24 cellular contexts compared by ENCODE assay signal in genomic region chr1:168089979-168090337, GRCh38. TPM values are rescaled to one million over a fixed set of nuclear protein-coding genes. Genes with fewer than 3 reads are reported as not detected.
DNase-seq lines count a peak whose midpoint lies in the region; ATAC-seq, FAIRE-seq and TF ChIP-seq lines count a peak whose summit lies in the region.
"Had no signal": no experiment of that assay in that cellular context is flagged by ENCODE, and none has a peak within 500 bp of the region (broad histone marks: within the 10 kb centered on the region; RNA-seq: fewer than 3 reads in every experiment).

No MANE protein-coding gene starts in this region.

- H3K9me3 ChIP-seq in HepG2 (ENCODE audit: low read length) = no peaks in the 10 kb centered on the region
- no peaks in the 10 kb centered on the region for H3K9me3 ChIP-seq in right lobe of liver
- no peaks in the 10 kb centered on the region for H3K9me3 ChIP-seq in transverse colon
- H3K9me3 ChIP-seq in endodermal cell (ENCODE audit: control insufficient read depth, low read length) = no peaks in the 10 kb centered on the region
- H3K9me3 ChIP-seq: BE2C; BLaER1 treated with 17β-estradiol and CSF1 and Interleukin-3, amounts not matched to agents 10 nM and 100 nM had no signal

- H4K20me1 ChIP-seq in HepG2 (ENCODE audit: insufficient read depth, low read length) = no peaks in the 10 kb centered on the region
- H4K20me1 ChIP-seq: BLaER1 treated with 17β-estradiol and CSF1 and Interleukin-3, amounts not matched to agents 10 nM and 100 nM had no signal

- no peak overlapping the region for H3K4me3 ChIP-seq in HepG2 (replicated peaks in 1 of 3; ENCODE audit: insufficient read depth in 1 of 3, low read depth in 2 of 3, low read length in 3 of 3)
- H3K4me3 ChIP-seq in right lobe of liver = no peak overlapping the region
- H3K4me3 ChIP-seq in transverse colon = no peak overlapping the region
- no peak overlapping the region for H3K4me3 ChIP-seq in endodermal cell (ENCODE audit: low read length)
- H3K4me3 ChIP-seq: BLaER1 treated with 17β-estradiol and CSF1 and Interleukin-3, amounts not matched to agents 10 nM and 100 nM; GM23248 had no signal

- BruUV-seq in HepG2 (replicated peaks; lab: Mats Ljungman, UMichigan) = no TSS peak

- POLR2A ChIA-PET in HepG2 (lab: Yijun Ruan, JAX) = no interaction called here

- no peak for FAIRE-seq in HepG2 (lab: Jason Lieb, UNC)
- FAIRE-seq: A204.1, D721Med, GM12891 had no signal

- in situ Hi-C loops in HepG2 (cut with HindIII; ENCODE audit: extremely low pct_ligation_motif_present, low pct_unique_long_range_greater_than_20kb) = loop anchor here (5.0 kb wide), 1 partner anchor 232 kb away; no protein-coding TSS in a partner anchor
- in situ Hi-C loops in transverse colon (cut with MboI; ENCODE audit: low pct_ligation_motif_present in 1 of 4, low pct_unique_long_range_greater_than_20kb in 1 of 4, low sequenced_read_pairs in 3 of 4) = no loop called here

- no peak overlapping the region for H3K9ac ChIP-seq in HepG2 (ENCODE audit: insufficient read depth, low read depth, low read length)
- no peak overlapping the region for H3K9ac ChIP-seq in endodermal cell (ENCODE audit: extremely low read depth, low read length, poor library complexity, severe bottlenecking)
- H3K9ac ChIP-seq: BLaER1 treated with 17β-estradiol and CSF1 and Interleukin-3, amounts not matched to agents 10 nM and 100 nM; GM23248 had no signal

- TF ChIP-seq EP300 in HepG2 (IDR thresholded peaks at IDR 0.05; ENCODE audit: low read depth in 2 of 2, low read length in 2 of 2) (no peak), HepG2 (CRISPR knock-in tag; IDR thresholded peaks at IDR 0.05; ENCODE audit: borderline replicate concordance) (no peak), transverse colon (IDR thresholded peaks at IDR 0.05; ENCODE audit: low read depth) (no peak)

- H3K27me3 ChIP-seq in HepG2 (ENCODE audit: control insufficient read depth in 1 of 2, insufficient read depth in 2 of 2, low read length in 2 of 2) (0 out of 5 replicates have a peak, but pooled peaks cover 2% of the 10 kb centered on the region in 2 experiments), right lobe of liver (no peaks in the 10 kb centered on the region), transverse colon (no peaks in the 10 kb centered on the region), endodermal cell (ENCODE audit: control insufficient read depth, insufficient read depth, low read length, poor library complexity, severe bottlenecking) (no peaks in the 10 kb centered on the region)
- H3K27me3 ChIP-seq: BE2C; BLaER1 treated with 17β-estradiol and CSF1 and Interleukin-3, amounts not matched to agents 10 nM and 100 nM had no signal

- CTCF ChIA-PET in HepG2 (lab: Yijun Ruan, JAX; ENCODE audit: low intra/inter-chr PET ratio, low total read pairs) = no interaction called here

- H2AFZ ChIP-seq in HepG2 (ENCODE audit: low read length) = no peak overlapping the region
- H2AFZ ChIP-seq: GM23248 had no signal

- H3K79me2 ChIP-seq in HepG2 (ENCODE audit: insufficient read depth, low read length) = no peaks in the 10 kb centered on the region

- H3K4me1 ChIP-seq in HepG2 (ENCODE audit: insufficient read depth, low read length) = no peaks in the 10 kb centered on the region
- H3K4me1 ChIP-seq in right lobe of liver = peaks cover 0 to under 1% (median 0%) of the 10 kb centered on the region in 4 donors
- peaks cover 12 to 56% (median 33%) of the 10 kb centered on the region in 4 donors for H3K4me1 ChIP-seq in transverse colon
- H3K4me1 ChIP-seq in endodermal cell (ENCODE audit: control insufficient read depth, insufficient read depth, low read length) = peaks cover 28% of the 10 kb centered on the region
- H3K4me1 ChIP-seq: BE2C had no signal

- TF ChIP-seq RAD21 in HepG2 (CRISPR knock-in tag; IDR thresholded peaks at IDR 0.05) = no peak

- DNase-seq in HepG2 (ENCODE audit: low spot score) (no peak), right lobe of liver (no peak), endothelial cell (ENCODE audit: low spot score) (no peak), transverse colon (no peak), NCI-H774 (lab: John Stamatoyannopoulos, UW) (no peak), endodermal cell (no peak)
- DNase-seq in activated CD8-positive, alpha-beta memory T cell treated with anti-CD3 and anti-CD28 coated beads for 24 hours = no peak
- DNase-seq: AML-193; BE2C; CD4-positive, alpha-beta T cell; CD8-positive, alpha-beta memory T cell; DMS 273 treated with DMSO at 0.1 percent for 48 hours; DMS79; EL; GDM1; GM23248; H9 had no signal

- TF ChIP-seq POLR2A in HepG2 (IDR thresholded peaks at IDR 0.05; ENCODE audit: insufficient read depth in 1 of 2, low read depth in 2 of 2, low read length in 2 of 2) (no peak), right lobe of liver (IDR thresholded peaks at IDR 0.05) (no peak), transverse colon (IDR thresholded peaks at IDR 0.05) (no peak)

- no peak for ATAC-seq in HepG2
- no peak for ATAC-seq in right lobe of liver
- ATAC-seq: HCT116 had no signal

- no peak overlapping the region for H3K4me2 ChIP-seq in HepG2 (ENCODE audit: low read depth, low read length)
- H3K4me2 ChIP-seq: BLaER1 treated with 17β-estradiol and CSF1 and Interleukin-3, amounts not matched to agents 10 nM and 100 nM had no signal

- H3K4me3 Mint-ChIP-seq in endothelial cell (ENCODE audit: unreplicated experiment) = peak overlapping the region; percentile 42
- no peak overlapping the region for H3K4me3 Mint-ChIP-seq in endodermal cell
- H3K4me3 Mint-ChIP-seq: CD14-positive monocyte; CD4-positive, alpha-beta T cell; CD8-positive, alpha-beta memory T cell; H9 had no signal

- peak overlapping the region; percentile 30 for H3K27ac Mint-ChIP-seq in endothelial cell (ENCODE audit: unreplicated experiment)
- H3K27ac Mint-ChIP-seq in endodermal cell = no peak overlapping the region
- H3K27ac Mint-ChIP-seq: CD14-positive monocyte; CD4-positive, alpha-beta T cell; CD8-positive, alpha-beta memory T cell had no signal

- H3K9me3 Mint-ChIP-seq in endothelial cell (ENCODE audit: unreplicated experiment) = no peaks in the 10 kb centered on the region
- H3K9me3 Mint-ChIP-seq in endodermal cell = no peaks in the 10 kb centered on the region
- H3K9me3 Mint-ChIP-seq: CD4-positive, alpha-beta T cell; CD8-positive, alpha-beta memory T cell; H9 had no signal

- H3K27me3 Mint-ChIP-seq in endothelial cell (ENCODE audit: unreplicated experiment) (peaks cover 4% of the 10 kb centered on the region), endodermal cell (ENCODE audit: insufficient read depth) (no peaks in the 10 kb centered on the region)
- H3K27me3 Mint-ChIP-seq: CD4-positive, alpha-beta T cell had no signal

- peaks cover 4% of the 10 kb centered on the region for H3K4me1 Mint-ChIP-seq in endothelial cell (ENCODE audit: unreplicated experiment)
- H3K4me1 Mint-ChIP-seq in endodermal cell = peaks cover 26% of the 10 kb centered on the region
- H3K4me1 Mint-ChIP-seq: CD8-positive, alpha-beta memory T cell had no signal

- H3K36me3 ChIP-seq in HepG2 (replicated peaks in 1 of 2; ENCODE audit: control insufficient read depth in 1 of 2, insufficient read depth in 2 of 2, low read length in 2 of 2) = no peaks in the 10 kb centered on the region
- H3K36me3 ChIP-seq in right lobe of liver = no peaks in the 10 kb centered on the region
- no peaks in the 10 kb centered on the region for H3K36me3 ChIP-seq in transverse colon
- H3K36me3 ChIP-seq in endodermal cell (ENCODE audit: control insufficient read depth, insufficient read depth, low read length) = peaks cover 71% of the 10 kb centered on the region
- H3K36me3 ChIP-seq: BE2C; BLaER1 treated with 17β-estradiol and CSF1 and Interleukin-3, amounts not matched to agents 10 nM and 100 nM had no signal

- WGBS in HepG2 (ENCODE audit: low lambda C conversion rate) = 97% methylated on average over 2 of the region's 2 CpGs
- 85% methylated on average over 2 of the region's 2 CpGs for WGBS in right lobe of liver (ENCODE audit: insufficient coverage, low coverage, low lambda C conversion rate, missing lambda C conversion rate)
- WGBS in transverse colon (ENCODE audit: low coverage in 1 of 2), 2 donors = 95 to 100% methylated on average over 1 to 2 of the region's 2 CpGs
- WGBS in endodermal cell (ENCODE audit: insufficient coverage in 1 of 2, insufficient read length in 1 of 2), 2 experiments = 93 to 100% methylated on average over 2 of the region's 2 CpGs

- H3K36me3 Mint-ChIP-seq in endothelial cell (ENCODE audit: low read depth, unreplicated experiment) = peaks cover 38% of the 10 kb centered on the region
- H3K36me3 Mint-ChIP-seq in endodermal cell (ENCODE audit: low read depth) = peaks cover 37% of the 10 kb centered on the region
- H3K36me3 Mint-ChIP-seq: CD14-positive monocyte; CD8-positive, alpha-beta memory T cell had no signal

- no peak for TF ChIP-seq CTCF in HepG2 (CRISPR knock-in tag; IDR thresholded peaks at IDR 0.05)
- TF ChIP-seq CTCF in right lobe of liver (IDR thresholded peaks at IDR 0.05) = no peak
- no peak for TF ChIP-seq CTCF in endothelial cell (IDR thresholded peaks at IDR 0.05; ENCODE audit: unreplicated experiment)
- no peak for TF ChIP-seq CTCF in transverse colon (IDR thresholded peaks at IDR 0.05)
- no peak for TF ChIP-seq CTCF in endodermal cell (conservative IDR thresholded peaks at IDR 0.05)

- intact Hi-C loops in HepG2 (cut with micrococcal nuclease; ENCODE audit: unreplicated experiment) (loop anchor here (5.0 kb wide), 1 partner anchor 57 kb away; no protein-coding TSS in a partner anchor), right lobe of liver (cut with DNase I) (no loop called here), transverse colon (cut with DNase I; ENCODE audit: low total_unique reads) (loop anchor here (5.0 kb wide), 1 partner anchor 47 kb away; the partner anchor contains the start of gene GPR161)

- H3K27ac ChIP-seq in HepG2 (ENCODE audit: extremely low read length, insufficient read depth, low read length) (no peak overlapping the region), right lobe of liver (no peak overlapping the region), transverse colon (peak overlapping the region; percentile 60 to 81 (median 78)), endodermal cell (ENCODE audit: low read depth, low read length) (no peak overlapping the region)
- H3K27ac ChIP-seq: 22Rv1; BLaER1 treated with 17β-estradiol and CSF1 and Interleukin-3, amounts not matched to agents 10 nM and 100 nM; GM23248 had no signal

RNA-seq across cellular contexts. Expression of gene GPR161, which starts 46.8 kb away (rescaled TPM):
- 0.08 and 0.35 TPM in 2 replicates for total RNA-seq in HepG2 (2016; rRNA removed; fragmentation: Illumina TruSeq; extraction: Trizol)
- total RNA-seq in HepG2 (2016; cell fraction: cytosol; rRNA removed; fragmentation: Illumina TruSeq; extraction: Trizol; ENCODE audit: low read depth) = 0.30 and 0.35 TPM in 2 replicates
- total RNA-seq in HepG2 (2016; cell fraction: insoluble cytoplasmic fraction; rRNA removed; fragmentation: Illumina TruSeq; extraction: Trizol) = 0.09 and 0.15 TPM in 2 replicates
- 0.22 and 0.28 TPM in 2 replicates for total RNA-seq in HepG2 (2016; cell fraction: membrane; rRNA removed; fragmentation: Illumina TruSeq; extraction: Trizol)
- total RNA-seq in HepG2 (2016; cell fraction: nucleus; rRNA removed; fragmentation: Illumina TruSeq; extraction: Trizol) = 0.06 and 0.19 TPM in 2 replicates
- 0.13 TPM in 2 replicates for polyA plus RNA-seq in HepG2 (2011; rRNA removed)
- polyA plus RNA-seq in HepG2 (2011; cell fraction: cytosol; rRNA removed) = 0.12 TPM in 2 replicates
- polyA plus RNA-seq in HepG2 (2011; cell fraction: nucleus; rRNA removed) = 0.08 and 0.23 TPM in 2 replicates
- polyA plus RNA-seq in HepG2 (2012) = 0.09 and 0.11 TPM in 2 replicates
- 0.26 TPM in 2 replicates for polyA plus RNA-seq in HepG2 (2016; cell fraction: cytosol; fragmentation: Illumina TruSeq; extraction: Trizol; ENCODE audit: low read depth)
- 0.08 and 0.23 TPM in 2 replicates for polyA plus RNA-seq in HepG2 (2016; cell fraction: insoluble cytoplasmic fraction; fragmentation: Illumina TruSeq; extraction: Trizol; ENCODE audit: low read depth)
- polyA plus RNA-seq in HepG2 (2016; cell fraction: membrane; fragmentation: Illumina TruSeq; extraction: Trizol; ENCODE audit: low read depth) = 0.13 and 0.23 TPM in 2 replicates
- 0.21 and 0.25 TPM in 2 replicates for polyA plus RNA-seq in HepG2 (2016; cell fraction: nucleus; fragmentation: Illumina TruSeq; extraction: Trizol; ENCODE audit: insufficient read depth, low read depth)
- polyA minus RNA-seq in HepG2 (2011; rRNA and poly(A)+ RNA removed; ENCODE audit: low replicate concordance) = 1.1 and 15.7 TPM in 2 replicates
- 0.59 TPM in 1 of 2 replicates, not detected in the other for polyA minus RNA-seq in HepG2 (2011; cell fraction: cytosol; rRNA and poly(A)+ RNA removed)
- polyA minus RNA-seq in HepG2 (2011; cell fraction: nucleus; rRNA and poly(A)+ RNA removed) = 0.26 and 0.37 TPM in 2 replicates
- total RNA-seq in right lobe of liver = 1 to 10 TPM in 1 of 6 experiments, under 1 TPM in 5; 0.43 to 1.4 (median 0.48) TPM
- total RNA-seq in endothelial cell (ENCODE audit: unreplicated experiment) = 40.9 TPM
- 1 to 10 TPM in 3 of 4 donors, under 1 TPM in 1; 0.60 to 3.3 (median 2.8) TPM for total RNA-seq in transverse colon
- 10 to 100 TPM; 24.0 to 26.6 TPM for total RNA-seq in endodermal cell
- polyA plus RNA-seq in endodermal cell (2013, experiment 1 of 2) = 28.9 TPM
- 26.6 TPM for polyA plus RNA-seq in endodermal cell (2013, experiment 2 of 2)
- total RNA-seq: CD4-positive, alpha-beta T cell had no signal
- polyA plus RNA-seq: CD14-positive monocyte had no signal

Comparison
In these comparisons a context has a peak if more than half of its experiments do, and no peak if none do; other contexts are left out.
1. intact Hi-C loops: an anchor here in HepG2 (5.0 kb wide) and transverse colon (5.0 kb wide); none called in right lobe of liver.
2. H3K27ac ChIP-seq: peak in transverse colon (4 of 4); none in HepG2 (single experiment), right lobe of liver (0 of 3) and endodermal cell (single experiment).